In genomic region chr7:85074016-85074415, GRCh38 we compare ENCODE assay signal across 16 cellular contexts.
A peak's percentile ranks its signal among the peaks of the same experiment; 100 is the strongest.
DNase-seq lines count a peak whose midpoint lies in the region; ATAC-seq and TF ChIP-seq lines count a peak whose summit lies in the region.
"Had no signal": no experiment of that assay in that cellular context is flagged by ENCODE, and none has a peak within 500 bp of the region (broad histone marks: within the 10 kb centered on the region; RNA-seq: fewer than 3 reads in every experiment).

No MANE protein-coding gene starts in this region.

- no peak overlapping the region for H3K23ac ChIP-seq in IMR-90 (ENCODE audit: low read depth, low read length)

- no peak overlapping the region for H2BK20ac ChIP-seq in IMR-90 (ENCODE audit: low read depth, low read length)

- H3K27ac ChIP-seq in IMR-90 (ENCODE audit: insufficient read depth, low read length) (no peak overlapping the region), stomach (no peak overlapping the region), spleen (no peak overlapping the region), dorsolateral prefrontal cortex (no peak overlapping the region)
- H3K27ac ChIP-seq: HL-60, RWPE1 had no signal

- no peak overlapping the region for H2AK5ac ChIP-seq in IMR-90 (ENCODE audit: low read depth, low read length)

- H3K14ac ChIP-seq in IMR-90 (replicated peaks; ENCODE audit: low read depth, low read length) = no peak overlapping the region

- H3K9me1 ChIP-seq in IMR-90 (ENCODE audit: insufficient read depth, low read length) = no peaks in the 10 kb centered on the region; the same call in 1 of the 2 replicates

- dilution Hi-C loops in IMR-90 (cut with HindIII; ENCODE audit: low sequenced_read_pairs, unreplicated experiment) = no loop called here

- H2BK120ac ChIP-seq in IMR-90 (ENCODE audit: low read depth, low read length) = no peak overlapping the region

- no peak for TF ChIP-seq EP300 in stomach (IDR thresholded peaks at IDR 0.05)

- no peak overlapping the region for H3K4me3 ChIP-seq in IMR-90 (ENCODE audit: insufficient read depth, low read depth, low read length)
- no peak overlapping the region for H3K4me3 ChIP-seq in adipocyte (ENCODE audit: low read length)
- H3K4me3 ChIP-seq in stomach = no peak overlapping the region
- no peak overlapping the region for H3K4me3 ChIP-seq in spleen
- H3K4me3 ChIP-seq in dorsolateral prefrontal cortex = no peak overlapping the region
- H3K4me3 ChIP-seq: MG63 had no signal

- intact Hi-C loops in IMR-90 (cut with micrococcal nuclease) = no loop called here
- intact Hi-C loops in stomach (cut with DNase I; ENCODE audit: low total_unique reads) = no loop called here
- intact Hi-C loops in spleen (cut with DNase I; ENCODE audit: low total_unique reads) = no loop called here
- intact Hi-C loops in dorsolateral prefrontal cortex (cut with DNase I) = no loop called here

- H3K27me3 ChIP-seq in IMR-90 (ENCODE audit: control insufficient read depth, insufficient read depth, low read length) (no peaks in the 10 kb centered on the region), adipocyte (replicated peaks; ENCODE audit: control insufficient read depth, insufficient read depth, low read length) (no peaks in the 10 kb centered on the region), stomach (no peaks in the 10 kb centered on the region), spleen (replicated peaks in 1 of 7) (no peaks in the 10 kb centered on the region), dorsolateral prefrontal cortex (no peaks in the 10 kb centered on the region)
- H3K27me3 ChIP-seq: MG63 had no signal

- H4K5ac ChIP-seq in IMR-90 (ENCODE audit: low read depth, low read length) = no peak overlapping the region

- POLR2A ChIA-PET in IMR-90 (lab: Charles Lee; ENCODE audit: unreplicated experiment) = no interaction called here

- H3K36me3 ChIP-seq in IMR-90 (ENCODE audit: control insufficient read depth, insufficient read depth, low read length) (no peaks in the 10 kb centered on the region), adipocyte (ENCODE audit: control insufficient read depth, insufficient read depth, low read length, severe bottlenecking) (no peaks in the 10 kb centered on the region), stomach (no peaks in the 10 kb centered on the region), spleen (peaks cover 0 to 31% (median 0%) of the 10 kb centered on the region in 6 donors)
- H3K36me3 ChIP-seq: MG63 had no signal

- WGBS in IMR-90 (ENCODE audit: extremely low coverage in 2 of 2, insufficient read length in 1 of 2), 2 experiments = no CpG with 5 or more reads among the region's 1 CpG
- 24 to 64% (median 31%) methylated on average over 1 of the region's 1 CpG for WGBS in stomach, 5 donors
- 73 to 90% (median 85%) methylated on average over 1 of the region's 1 CpG for WGBS in spleen, 5 donors

- in situ Hi-C loops in IMR-90 (cut with MboI; ENCODE audit: low sequenced_read_pairs) = no loop called here

- H4K20me1 ChIP-seq in IMR-90 (ENCODE audit: insufficient read depth, low read length) = no peaks in the 10 kb centered on the region

- H3K9me3 ChIP-seq in IMR-90 (ENCODE audit: control insufficient read depth, insufficient read depth, low read length) (no peaks in the 10 kb centered on the region), adipocyte (ENCODE audit: control insufficient read depth, low read length) (no peaks in the 10 kb centered on the region), stomach (no peaks in the 10 kb centered on the region), spleen (no peaks in the 10 kb centered on the region)
- H3K9me3 ChIP-seq: MG63 had no signal

- no peak for TF ChIP-seq RAD21 in IMR-90 (IDR thresholded peaks at IDR 0.05; ENCODE audit: low read length)

- no peak for TF ChIP-seq POLR2A in IMR-90 (IDR thresholded peaks at IDR 0.05; ENCODE audit: low read depth, low read length)
- TF ChIP-seq POLR2A in stomach (IDR thresholded peaks at IDR 0.05) = no peak
- TF ChIP-seq POLR2A in spleen (IDR thresholded peaks at IDR 0.05) = no peak

- no peak overlapping the region for H4K8ac ChIP-seq in IMR-90 (ENCODE audit: low read depth in 2 of 2, low read length in 2 of 2)

- H3K9ac ChIP-seq in IMR-90 (ENCODE audit: low read depth, low read length) = no peak overlapping the region
- H3K9ac ChIP-seq in adipocyte (ENCODE audit: low read length) = no peak overlapping the region

- CTCF ChIA-PET in IMR-90 (lab: Yijun Ruan, JAX) = interaction anchor here (0.6 to 0.7 kb wide), 2 partner anchors 11 to 13 kb away, joined by 3 read pairs; no protein-coding TSS in a partner anchor

- no peak overlapping the region for H3K18ac ChIP-seq in IMR-90 (ENCODE audit: low read depth, low read length)

- no peaks in the 10 kb centered on the region for H3K79me1 ChIP-seq in IMR-90 (ENCODE audit: low read depth in 1 of 2, low read length in 2 of 2)

- no peak overlapping the region for H2BK5ac ChIP-seq in IMR-90 (ENCODE audit: low read depth, low read length, poor library complexity, severe bottlenecking)

- H3K4ac ChIP-seq in IMR-90 (ENCODE audit: low read depth, low read length) = no peak overlapping the region

- no peak for ATAC-seq in IMR-90 (ENCODE audit: low read depth)

- H3K56ac ChIP-seq in IMR-90 (ENCODE audit: extremely low read depth, insufficient read depth, low read length) = no peak overlapping the region

- no TSS peak for BruUV-seq in IMR-90 (replicated peaks; lab: Mats Ljungman, UMichigan)

- no peak overlapping the region for H3K4me2 ChIP-seq in IMR-90 (ENCODE audit: low read depth, low read length)

- H4K91ac ChIP-seq in IMR-90 (ENCODE audit: insufficient read depth, low read depth, low read length) = no peak overlapping the region

- no peak overlapping the region for H2AFZ ChIP-seq in IMR-90 (replicated peaks; ENCODE audit: low read length, poor library complexity)

- H2AK9ac ChIP-seq in IMR-90 (replicated peaks; ENCODE audit: low read depth, low read length, poor library complexity) = no peak overlapping the region

- TF ChIP-seq CTCF in IMR-90 (conservative IDR thresholded peaks at IDR 0.05; ENCODE audit: low read depth, low read length) (no peak), stomach (IDR thresholded peaks at IDR 0.05) (no peak), spleen (IDR thresholded peaks at IDR 0.05 in 8 of 11, conservative IDR thresholded peaks at IDR 0.05 in 3 of 11) (no peak), dorsolateral prefrontal cortex (IDR thresholded peaks at IDR 0.05 in 54 of 56, conservative IDR thresholded peaks at IDR 0.05 in 2 of 56; ENCODE audit: low read depth in 1 of 56, partially characterized antibody in 56 of 56) (no peak)

- no peak overlapping the region for H2BK15ac ChIP-seq in IMR-90 (ENCODE audit: low read depth, low read length)

- DNase-seq in Daoy (ENCODE audit: low read depth) (peak; percentile 19), IMR-90 (peak; percentile 10), adipocyte (ENCODE audit: low read depth) (peak; percentile 14), iris pigment epithelial cell (ENCODE audit: low read depth) (peak; percentile 32), stomach (no peak), spleen (no peak), dorsolateral prefrontal cortex (no peak)
- DNase-seq in effector CD4-positive, alpha-beta T cell = no peak
- DNase-seq: COR-L47, H9, KG1, MG63, NCI-H1092 treated with DMSO at 0.1 percent for 48 hours, NCI-H446 had no signal

- H3K4me1 ChIP-seq in IMR-90 (ENCODE audit: control insufficient read depth, insufficient read depth, low read length) (peaks cover 9% of the 10 kb centered on the region), adipocyte (ENCODE audit: control insufficient read depth, insufficient read depth, low read length) (no peaks in the 10 kb centered on the region), stomach (peaks cover 0 to 29% (median 4%) of the 10 kb centered on the region in 4 donors), spleen (peaks cover 0 to 4% (median 0%) of the 10 kb centered on the region in 6 donors)

TF ChIP-seq in IMR-90, 13 proteins besides CTCF, POLR2A, EP300 and RAD21:
- no peak for TF ChIP-seq FOS (IDR thresholded peaks at IDR 0.05; ENCODE audit: low read depth, low read length)
- TF ChIP-seq USF2 (IDR thresholded peaks at IDR 0.05; ENCODE audit: low read depth, low read length) = no peak
- TF ChIP-seq BHLHE40 (IDR thresholded peaks at IDR 0.05; ENCODE audit: low read depth, low read length) = no peak
- no peak for TF ChIP-seq ELK1 (IDR thresholded peaks at IDR 0.05; ENCODE audit: borderline replicate concordance, low read depth, low read length)
- no peak for TF ChIP-seq SMC3 (IDR thresholded peaks at IDR 0.05; ENCODE audit: low read depth, low read length)
- TF ChIP-seq CHD1 (IDR thresholded peaks at IDR 0.05; ENCODE audit: low read depth, low read length) = no peak
- no peak for TF ChIP-seq RFX5 (IDR thresholded peaks at IDR 0.05; ENCODE audit: low read depth, low read length)
- no peak for TF ChIP-seq CEBPB (IDR thresholded peaks at IDR 0.05; ENCODE audit: low read depth, low read length)
- no peak for TF ChIP-seq NFE2L2 (IDR thresholded peaks at IDR 0.05; ENCODE audit: low read depth, low read length)
- no peak for TF ChIP-seq RCOR1 (IDR thresholded peaks at IDR 0.05; ENCODE audit: insufficient replicate concordance, low read length)
- TF ChIP-seq MAFK (IDR thresholded peaks at IDR 0.05; ENCODE audit: low read depth, low read length) = no peak
- TF ChIP-seq MAZ (IDR thresholded peaks at IDR 0.05; ENCODE audit: borderline replicate concordance, low read depth, low read length) = no peak
- TF ChIP-seq MXI1 (IDR thresholded peaks at IDR 0.05; ENCODE audit: borderline replicate concordance, low read depth, low read length) = no peak

Comparison
In these comparisons a context has a peak if more than half of its experiments do, and no peak if none do; other contexts are left out.
1. DNase-seq: peak in Daoy (single experiment), IMR-90 (single experiment), adipocyte (single experiment) and iris pigment epithelial cell (single experiment); none in effector CD4-positive, alpha-beta T cell (single experiment), stomach (single experiment), spleen (single experiment) and dorsolateral prefrontal cortex (0 of 10).